In genomic region chr12:131091976-131092691, GRCh38 we compare ENCODE assay signal across 12 cellular contexts.
A peak's percentile ranks its signal among the peaks of the same experiment; 100 is the strongest.
DNase-seq lines count a peak whose midpoint lies in the region; ATAC-seq and TF ChIP-seq lines count a peak whose summit lies in the region.
"Had no signal": no experiment of that assay in that cellular context is flagged by ENCODE, and none has a peak within 500 bp of the region (broad histone marks: within the 10 kb centered on the region; RNA-seq: fewer than 3 reads in every experiment).

No MANE protein-coding gene starts in this region.

- H3K56ac ChIP-seq in mesendoderm (ENCODE audit: low read length): peak overlapping the region; percentile 15

- H3K27me3 ChIP-seq in mesendoderm (ENCODE audit: insufficient read depth, low read length, poor library complexity): no peaks in the 10 kb centered on the region
- no peaks in the 10 kb centered on the region for H3K27me3 ChIP-seq in upper lobe of left lung
- H3K27me3 ChIP-seq: hepatocyte had no signal

- intact Hi-C loops in Right ventricle myocardium inferior (cut with DNase I) (loop anchor here (5.0 kb wide), 1 partner anchor 45 kb away; no protein-coding TSS in a partner anchor), left cardiac atrium (cut with DNase I) (no loop called here)

- H3K36me3 ChIP-seq in mesendoderm (ENCODE audit: control insufficient read depth, insufficient read depth, low read length) (no peaks in the 10 kb centered on the region), upper lobe of left lung (peaks cover 0 to 21% (median under 1%) of the 10 kb centered on the region in 4 donors)

- WGBS in mesendoderm (ENCODE audit: extremely low coverage, insufficient coverage, low lambda C conversion rate): no CpG with 5 or more reads among the region's 18 CpGs
- 81 to 89% methylated on average over 11 to 17 of the region's 18 CpGs for WGBS in upper lobe of left lung, 2 donors

- H2BK5ac ChIP-seq in mesendoderm (ENCODE audit: low read length): no peak overlapping the region

- no peak overlapping the region for H2BK15ac ChIP-seq in mesendoderm (replicated peaks; ENCODE audit: low read depth)

- no peaks in the 10 kb centered on the region for H3K79me1 ChIP-seq in mesendoderm (ENCODE audit: low read length)

- H3K9me3 ChIP-seq in upper lobe of left lung: no peaks in the 10 kb centered on the region

- no peak overlapping the region for H3K9ac ChIP-seq in mesendoderm (ENCODE audit: low read length)

- no peak overlapping the region for H2AK5ac ChIP-seq in mesendoderm (ENCODE audit: low read length)

- H3K27me3 Mint-ChIP-seq in WTC11 (ENCODE audit: low read depth): no peaks in the 10 kb centered on the region

- H2BK120ac ChIP-seq in mesendoderm (ENCODE audit: low read depth, low read length): no peak overlapping the region

- no peak overlapping the region for H3K23ac ChIP-seq in mesendoderm (ENCODE audit: low read length)

- no peak for TF ChIP-seq EP300 in upper lobe of left lung (IDR thresholded peaks at IDR 0.05)

- ATAC-seq in Right ventricle myocardium inferior (no peak), left cardiac atrium (no peak), WTC11 (no peak), upper lobe of left lung (ENCODE audit: low FRiP score in 2 of 2) (no peak), HG02938 (IDR thresholded peaks at IDR 0.05; ENCODE audit: unreplicated experiment) (no peak)

- H3K4me1 ChIP-seq in mesendoderm (ENCODE audit: control insufficient read depth, low read depth, low read length) (no peaks in the 10 kb centered on the region), upper lobe of left lung (peaks cover 0 to 5% (median 0%) of the 10 kb centered on the region in 4 donors)

- H3K27ac ChIP-seq in mesendoderm (ENCODE audit: low read depth, low read length) (no peak overlapping the region), upper lobe of left lung (no peak overlapping the region)
- H3K27ac ChIP-seq: hepatocyte had no signal

- H3K79me2 ChIP-seq in mesendoderm (ENCODE audit: control insufficient read depth, insufficient read depth, low read length): no peaks in the 10 kb centered on the region
- H3K79me2 ChIP-seq: hepatocyte had no signal

- H4K5ac ChIP-seq in mesendoderm (ENCODE audit: low read length): no peak overlapping the region

- H3K4me3 ChIP-seq in mesendoderm (ENCODE audit: low read length) (no peak overlapping the region), upper lobe of left lung (no peak overlapping the region)
- H3K4me3 ChIP-seq: hepatocyte had no signal

- TF ChIP-seq CTCF in WTC11 (IDR thresholded peaks at IDR 0.05): no peak
- no peak for TF ChIP-seq CTCF in upper lobe of left lung (IDR thresholded peaks at IDR 0.05)

- no peaks in the 10 kb centered on the region for H3K4me1 Mint-ChIP-seq in WTC11

- no peak overlapping the region for H3K4ac ChIP-seq in mesendoderm (ENCODE audit: low read depth, low read length)

- no peaks in the 10 kb centered on the region for H3K9me3 Mint-ChIP-seq in WTC11

- peak; percentile 40 for DNase-seq in Right ventricle myocardium inferior (ENCODE audit: missing footprints)
- DNase-seq in left cardiac atrium: no peak
- DNase-seq in WTC11 (ENCODE audit: low spot score): peak; percentile 4
- DNase-seq in mesendoderm: no peak
- peak; percentile 16 to 57 for DNase-seq in upper lobe of left lung
- no peak for DNase-seq in KG1 (lab: John Stamatoyannopoulos, UW)
- no peak for DNase-seq in NCI-H774 (lab: John Stamatoyannopoulos, UW)
- DNase-seq: NCI-H1694 treated with DMSO at 0.1 percent for 48 hours; NCI-H524 treated with DMSO at 0.1 percent for 48 hours; stimulated activated CD4-positive, alpha-beta T cell treated with anti-CD3 and anti-CD28 coated beads, Interleukin-12 subunit alpha, Interleukin-12 subunit beta, amount 100 ng/mL, for 4 hours had no signal

- POLR2A ChIA-PET in WTC11 (lab: Charles Lee): no interaction called here

- H3K18ac ChIP-seq in mesendoderm (ENCODE audit: low read length): no peak overlapping the region

- CTCF ChIA-PET in WTC11 (lab: Charles Lee): interaction anchor here (0.6 kb wide), 1 partner anchor 900 kb away, joined by 3 read pairs; no protein-coding TSS in a partner anchor

- H3K36me3 Mint-ChIP-seq in WTC11: no peaks in the 10 kb centered on the region

- H3K4me3 Mint-ChIP-seq in WTC11: no peak overlapping the region

- H4K8ac ChIP-seq in mesendoderm (ENCODE audit: low read depth, low read length): no peak overlapping the region

- no peak for TF ChIP-seq POLR2A in upper lobe of left lung (IDR thresholded peaks at IDR 0.05)

- no peak overlapping the region for H3K4me2 ChIP-seq in mesendoderm (ENCODE audit: low read length)
- H3K4me2 ChIP-seq: hepatocyte had no signal

- H3K27ac Mint-ChIP-seq in WTC11: no peak overlapping the region; the same call in 1 of the 2 replicates

TF ChIP-seq in WTC11, 78 proteins besides CTCF, POLR2A, EP300 and RAD21:
- TF ChIP-seq CREM (CRISPR knock-in tag; IDR thresholded peaks at IDR 0.05): no peak
- TF ChIP-seq HMGXB4 (CRISPR knock-in tag; IDR thresholded peaks at IDR 0.05): no peak
- TF ChIP-seq TEAD4 (CRISPR knock-in tag; IDR thresholded peaks at IDR 0.05): no peak
- no peak for TF ChIP-seq EMX1 (CRISPR knock-in tag; IDR thresholded peaks at IDR 0.05)
- TF ChIP-seq NFATC4 (CRISPR knock-in tag; IDR thresholded peaks at IDR 0.05): no peak

Comparison
In these comparisons a context has a peak if more than half of its experiments do, and no peak if none do; other contexts are left out.
1. DNase-seq: peak in Right ventricle myocardium inferior (single experiment), WTC11 (single experiment) and upper lobe of left lung (2 of 2); none in left cardiac atrium (single experiment), mesendoderm (single experiment), KG1 (single experiment) and NCI-H774 (single experiment).